In the genomic region with DNA sequence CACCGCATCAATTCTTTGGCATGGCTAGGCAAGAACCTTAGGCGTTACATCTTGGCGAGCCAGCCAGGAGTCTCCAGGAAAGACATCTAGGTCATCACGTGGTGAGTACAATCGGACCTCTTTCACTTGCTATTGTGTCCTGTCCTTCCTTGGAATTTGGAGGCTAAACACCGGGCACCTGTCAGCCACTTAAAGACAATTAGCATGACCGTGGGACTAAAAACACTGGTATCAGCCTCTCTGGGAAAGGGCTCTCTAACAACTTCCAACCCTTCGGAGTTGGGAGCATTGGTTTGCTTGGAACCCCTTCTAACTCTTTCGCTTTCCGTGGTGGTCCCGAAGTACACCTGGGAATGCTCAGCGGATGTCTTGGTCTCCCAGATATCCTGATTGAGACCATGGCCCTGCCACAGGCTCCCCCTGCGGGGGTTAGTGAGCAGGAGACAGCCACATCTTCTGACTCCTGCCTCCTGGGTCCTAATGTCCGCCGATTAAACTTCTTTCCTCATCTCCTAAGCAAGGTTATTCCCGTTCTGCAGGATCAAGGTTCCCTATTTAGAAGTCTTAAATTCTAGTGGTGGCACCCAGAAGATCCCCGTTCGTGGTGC, we compare ENCODE assay signal across 1 cellular context.
TF ChIP-seq lines count a peak whose summit lies in the region.

No MANE protein-coding gene starts in this region.

TF ChIP-seq in GM23338, 12 proteins besides CTCF, POLR2A, EP300 and RAD21 (continued from another document):
- TF ChIP-seq, protein P1, sequence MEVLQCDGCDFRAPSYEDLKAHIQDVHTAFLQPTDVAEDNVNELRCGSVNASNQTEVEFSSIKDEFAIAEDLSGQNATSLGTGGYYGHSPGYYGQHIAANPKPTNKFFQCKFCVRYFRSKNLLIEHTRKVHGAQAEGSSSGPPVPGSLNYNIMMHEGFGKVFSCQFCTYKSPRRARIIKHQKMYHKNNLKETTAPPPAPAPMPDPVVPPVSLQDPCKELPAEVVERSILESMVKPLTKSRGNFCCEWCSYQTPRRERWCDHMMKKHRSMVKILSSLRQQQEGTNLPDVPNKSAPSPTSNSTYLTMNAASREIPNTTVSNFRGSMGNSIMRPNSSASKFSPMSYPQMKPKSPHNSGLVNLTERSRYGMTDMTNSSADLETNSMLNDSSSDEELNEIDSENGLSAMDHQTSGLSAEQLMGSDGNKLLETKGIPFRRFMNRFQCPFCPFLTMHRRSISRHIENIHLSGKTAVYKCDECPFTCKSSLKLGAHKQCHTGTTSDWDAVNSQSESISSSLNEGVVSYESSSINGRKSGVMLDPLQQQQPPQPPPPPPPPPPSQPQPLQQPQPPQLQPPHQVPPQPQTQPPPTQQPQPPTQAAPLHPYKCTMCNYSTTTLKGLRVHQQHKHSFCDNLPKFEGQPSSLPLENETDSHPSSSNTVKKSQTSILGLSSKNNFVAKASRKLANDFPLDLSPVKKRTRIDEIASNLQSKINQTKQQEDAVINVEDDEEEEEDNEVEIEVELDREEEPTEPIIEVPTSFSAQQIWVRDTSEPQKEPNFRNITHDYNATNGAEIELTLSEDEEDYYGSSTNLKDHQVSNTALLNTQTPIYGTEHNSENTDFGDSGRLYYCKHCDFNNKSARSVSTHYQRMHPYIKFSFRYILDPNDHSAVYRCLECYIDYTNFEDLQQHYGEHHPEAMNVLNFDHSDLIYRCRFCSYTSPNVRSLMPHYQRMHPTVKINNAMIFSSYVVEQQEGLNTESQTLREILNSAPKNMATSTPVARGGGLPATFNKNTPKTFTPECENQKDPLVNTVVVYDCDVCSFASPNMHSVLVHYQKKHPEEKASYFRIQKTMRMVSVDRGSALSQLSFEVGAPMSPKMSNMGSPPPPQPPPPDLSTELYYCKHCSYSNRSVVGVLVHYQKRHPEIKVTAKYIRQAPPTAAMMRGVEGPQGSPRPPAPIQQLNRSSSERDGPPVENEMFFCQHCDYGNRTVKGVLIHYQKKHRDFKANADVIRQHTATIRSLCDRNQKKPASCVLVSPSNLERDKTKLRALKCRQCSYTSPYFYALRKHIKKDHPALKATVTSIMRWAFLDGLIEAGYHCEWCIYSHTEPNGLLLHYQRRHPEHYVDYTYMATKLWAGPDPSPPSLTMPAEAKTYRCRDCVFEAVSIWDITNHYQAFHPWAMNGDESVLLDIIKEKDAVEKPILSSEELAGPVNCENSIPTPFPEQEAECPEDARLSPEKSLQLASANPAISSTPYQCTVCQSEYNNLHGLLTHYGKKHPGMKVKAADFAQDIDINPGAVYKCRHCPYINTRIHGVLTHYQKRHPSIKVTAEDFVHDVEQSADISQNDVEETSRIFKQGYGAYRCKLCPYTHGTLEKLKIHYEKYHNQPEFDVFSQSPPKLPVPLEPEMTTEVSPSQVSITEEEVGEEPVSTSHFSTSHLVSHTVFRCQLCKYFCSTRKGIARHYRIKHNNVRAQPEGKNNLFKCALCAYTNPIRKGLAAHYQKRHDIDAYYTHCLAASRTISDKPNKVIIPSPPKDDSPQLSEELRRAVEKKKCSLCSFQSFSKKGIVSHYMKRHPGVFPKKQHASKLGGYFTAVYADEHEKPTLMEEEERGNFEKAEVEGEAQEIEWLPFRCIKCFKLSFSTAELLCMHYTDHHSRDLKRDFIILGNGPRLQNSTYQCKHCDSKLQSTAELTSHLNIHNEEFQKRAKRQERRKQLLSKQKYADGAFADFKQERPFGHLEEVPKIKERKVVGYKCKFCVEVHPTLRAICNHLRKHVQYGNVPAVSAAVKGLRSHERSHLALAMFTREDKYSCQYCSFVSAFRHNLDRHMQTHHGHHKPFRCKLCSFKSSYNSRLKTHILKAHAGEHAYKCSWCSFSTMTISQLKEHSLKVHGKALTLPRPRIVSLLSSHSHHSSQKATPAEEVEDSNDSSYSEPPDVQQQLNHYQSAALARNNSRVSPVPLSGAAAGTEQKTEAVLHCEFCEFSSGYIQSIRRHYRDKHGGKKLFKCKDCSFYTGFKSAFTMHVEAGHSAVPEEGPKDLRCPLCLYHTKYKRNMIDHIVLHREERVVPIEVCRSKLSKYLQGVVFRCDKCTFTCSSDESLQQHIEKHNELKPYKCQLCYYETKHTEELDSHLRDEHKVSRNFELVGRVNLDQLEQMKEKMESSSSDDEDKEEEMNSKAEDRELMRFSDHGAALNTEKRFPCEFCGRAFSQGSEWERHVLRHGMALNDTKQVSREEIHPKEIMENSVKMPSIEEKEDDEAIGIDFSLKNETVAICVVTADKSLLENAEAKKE (CRISPR knock-in tag; IDR thresholded peaks at IDR 0.05) = no peak
- TF ChIP-seq EZH2 (IDR thresholded peaks at IDR 0.05; ENCODE audit: low read depth, unreplicated experiment) (no peak), STAT1 (IDR thresholded peaks at IDR 0.05; ENCODE audit: unreplicated experiment) (no peak), EZH2phosphoT487 (IDR thresholded peaks at IDR 0.05; ENCODE audit: unreplicated experiment) (no peak), NANOG (IDR thresholded peaks at IDR 0.05; ENCODE audit: borderline replicate concordance) (no peak), ZNF331 (CRISPR knock-in tag; IDR thresholded peaks at IDR 0.05; ENCODE audit: low read depth) (no peak), POLR2AphosphoS5 (IDR thresholded peaks at IDR 0.05; ENCODE audit: low read depth) (no peak), ZNF114 (CRISPR knock-in tag; IDR thresholded peaks at IDR 0.05) (no peak)
- TF ChIP-seq, protein P2, sequence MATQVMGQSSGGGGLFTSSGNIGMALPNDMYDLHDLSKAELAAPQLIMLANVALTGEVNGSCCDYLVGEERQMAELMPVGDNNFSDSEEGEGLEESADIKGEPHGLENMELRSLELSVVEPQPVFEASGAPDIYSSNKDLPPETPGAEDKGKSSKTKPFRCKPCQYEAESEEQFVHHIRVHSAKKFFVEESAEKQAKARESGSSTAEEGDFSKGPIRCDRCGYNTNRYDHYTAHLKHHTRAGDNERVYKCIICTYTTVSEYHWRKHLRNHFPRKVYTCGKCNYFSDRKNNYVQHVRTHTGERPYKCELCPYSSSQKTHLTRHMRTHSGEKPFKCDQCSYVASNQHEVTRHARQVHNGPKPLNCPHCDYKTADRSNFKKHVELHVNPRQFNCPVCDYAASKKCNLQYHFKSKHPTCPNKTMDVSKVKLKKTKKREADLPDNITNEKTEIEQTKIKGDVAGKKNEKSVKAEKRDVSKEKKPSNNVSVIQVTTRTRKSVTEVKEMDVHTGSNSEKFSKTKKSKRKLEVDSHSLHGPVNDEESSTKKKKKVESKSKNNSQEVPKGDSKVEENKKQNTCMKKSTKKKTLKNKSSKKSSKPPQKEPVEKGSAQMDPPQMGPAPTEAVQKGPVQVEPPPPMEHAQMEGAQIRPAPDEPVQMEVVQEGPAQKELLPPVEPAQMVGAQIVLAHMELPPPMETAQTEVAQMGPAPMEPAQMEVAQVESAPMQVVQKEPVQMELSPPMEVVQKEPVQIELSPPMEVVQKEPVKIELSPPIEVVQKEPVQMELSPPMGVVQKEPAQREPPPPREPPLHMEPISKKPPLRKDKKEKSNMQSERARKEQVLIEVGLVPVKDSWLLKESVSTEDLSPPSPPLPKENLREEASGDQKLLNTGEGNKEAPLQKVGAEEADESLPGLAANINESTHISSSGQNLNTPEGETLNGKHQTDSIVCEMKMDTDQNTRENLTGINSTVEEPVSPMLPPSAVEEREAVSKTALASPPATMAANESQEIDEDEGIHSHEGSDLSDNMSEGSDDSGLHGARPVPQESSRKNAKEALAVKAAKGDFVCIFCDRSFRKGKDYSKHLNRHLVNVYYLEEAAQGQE (IDR thresholded peaks at IDR 0.05; ENCODE audit: unreplicated experiment) = no peak
